ENCODE assay signal across 8 cellular contexts in genomic region chr3:186772281-186772885, GRCh38. TPM values are rescaled to one million over a fixed set of nuclear protein-coding genes. Genes with fewer than 3 reads are reported as not detected.
DNase-seq lines count a peak whose midpoint lies in the region; ATAC-seq and TF ChIP-seq lines count a peak whose summit lies in the region.

No MANE protein-coding gene starts in this region.

- ATAC-seq in HG03095 (IDR thresholded peaks at IDR 0.05; ENCODE audit: unreplicated experiment) (peak; percentile 27), foreskin keratinocyte (no peak)
- ATAC-seq in activated naive CD8-positive, alpha-beta T cell treated with anti-CD3 and anti-CD28 coated beads, Interleukin-2, amount 50 U/mL, for 24 hours: peak; percentile 17

- H3K9me3 ChIP-seq in liver (ENCODE audit: control insufficient read depth in 4 of 4, low read length in 3 of 4): no peaks in the 10 kb centered on the region
- H3K9me3 ChIP-seq in thymus (ENCODE audit: control insufficient read depth): no peaks in the 10 kb centered on the region

- H3K9ac ChIP-seq in liver (ENCODE audit: low read depth in 1 of 2, low read length in 2 of 2): peak overlapping the region; percentile 15 to 42

- no peak for TF ChIP-seq CTCF in liver (IDR thresholded peaks at IDR 0.05; ENCODE audit: low read depth, low read length, missing input control)
- TF ChIP-seq CTCF in foreskin keratinocyte (conservative IDR thresholded peaks at IDR 0.05): no peak

- H3K27ac ChIP-seq in liver (ENCODE audit: low read depth in 1 of 2, low read length in 2 of 2) (peak overlapping the region in 1 of 2 donors; percentile 47), thymus (ENCODE audit: low read depth) (peak overlapping the region; percentile 74), foreskin keratinocyte (no peak overlapping the region)

- H3K4me1 Mint-ChIP-seq in activated naive CD8-positive, alpha-beta T cell treated with anti-CD3 and anti-CD28 coated beads, Interleukin-2, amount 50 U/mL, for 24 hours: peaks cover 18% of the 10 kb centered on the region

- H3K4me3 Mint-ChIP-seq in activated naive CD8-positive, alpha-beta T cell treated with anti-CD3 and anti-CD28 coated beads, Interleukin-2, amount 50 U/mL, for 24 hours: peak overlapping the region; percentile 92

- H3K4me3 ChIP-seq in liver (ENCODE audit: low read depth in 1 of 3, low read length in 3 of 3): peak overlapping the region; percentile 47 to 49 (median 47)
- H3K4me3 ChIP-seq in thymus (ENCODE audit: low read length): peak overlapping the region; percentile 59

- H3K27me3 Mint-ChIP-seq in activated naive CD8-positive, alpha-beta T cell treated with anti-CD3 and anti-CD28 coated beads, Interleukin-2, amount 50 U/mL, for 24 hours: no peaks in the 10 kb centered on the region

- TF ChIP-seq RAD21 in liver (IDR thresholded peaks at IDR 0.05): no peak

- WGBS in liver: 17% methylated on average over 35 of the region's 35 CpGs
- WGBS in thymus: 5% methylated on average over 35 of the region's 35 CpGs

- H3K36me3 Mint-ChIP-seq in activated naive CD8-positive, alpha-beta T cell treated with anti-CD3 and anti-CD28 coated beads, Interleukin-2, amount 50 U/mL, for 24 hours (ENCODE audit: low read depth): no peaks in the 10 kb centered on the region

- H3K27me3 ChIP-seq in liver (ENCODE audit: control insufficient read depth in 4 of 4, insufficient read depth in 4 of 4, low read length in 3 of 4): no peaks in the 10 kb centered on the region
- peaks cover 2% of the 10 kb centered on the region for H3K27me3 ChIP-seq in thymus (ENCODE audit: control insufficient read depth, insufficient read depth)
- no peaks in the 10 kb centered on the region for H3K27me3 ChIP-seq in foreskin keratinocyte

- no peaks in the 10 kb centered on the region for H3K9me3 Mint-ChIP-seq in activated naive CD8-positive, alpha-beta T cell treated with anti-CD3 and anti-CD28 coated beads, Interleukin-2, amount 50 U/mL, for 24 hours

- peaks cover 0 to 5% (median 2%) of the 10 kb centered on the region in 4 donors for H3K4me1 ChIP-seq in liver (ENCODE audit: control insufficient read depth in 4 of 4, insufficient read depth in 4 of 4, low read length in 3 of 4)
- H3K4me1 ChIP-seq in thymus (ENCODE audit: control insufficient read depth, insufficient read depth, low read length): peaks cover 7% of the 10 kb centered on the region
- H3K4me1 ChIP-seq in foreskin keratinocyte: peaks cover 4% of the 10 kb centered on the region

- H3K27ac Mint-ChIP-seq in activated naive CD8-positive, alpha-beta T cell treated with anti-CD3 and anti-CD28 coated beads, Interleukin-2, amount 50 U/mL, for 24 hours: peak overlapping the region; percentile 96

- DNase-seq in stimulated activated CD4-positive, alpha-beta T cell treated with anti-CD3 and anti-CD28 coated beads, Interleukin-4, amount 100 ng/mL, for 1 hour: peak; percentile 10
- no peak for DNase-seq in stimulated activated CD4-positive, alpha-beta T cell treated with anti-CD3 and anti-CD28 coated beads, Interleukin-2, amount 100 ng/mL, for 48 hours
- DNase-seq in activated naive CD8-positive, alpha-beta T cell treated with anti-CD3 and anti-CD28 coated beads, Interleukin-2, amount 50 U/mL, for 24 hours: peak; percentile 35
- DNase-seq in foreskin keratinocyte: no peak
- no peak for DNase-seq in NCI-H1048 (lab: John Stamatoyannopoulos, UW)

- no peaks in the 10 kb centered on the region for H3K36me3 ChIP-seq in liver (ENCODE audit: control insufficient read depth in 4 of 4, insufficient read depth in 3 of 4, low read depth in 1 of 4, low read length in 3 of 4)
- H3K36me3 ChIP-seq in thymus (ENCODE audit: control insufficient read depth, insufficient read depth): no peaks in the 10 kb centered on the region

TF ChIP-seq in liver, 16 proteins besides CTCF, POLR2A, EP300 and RAD21:
- TF ChIP-seq, protein P1, sequence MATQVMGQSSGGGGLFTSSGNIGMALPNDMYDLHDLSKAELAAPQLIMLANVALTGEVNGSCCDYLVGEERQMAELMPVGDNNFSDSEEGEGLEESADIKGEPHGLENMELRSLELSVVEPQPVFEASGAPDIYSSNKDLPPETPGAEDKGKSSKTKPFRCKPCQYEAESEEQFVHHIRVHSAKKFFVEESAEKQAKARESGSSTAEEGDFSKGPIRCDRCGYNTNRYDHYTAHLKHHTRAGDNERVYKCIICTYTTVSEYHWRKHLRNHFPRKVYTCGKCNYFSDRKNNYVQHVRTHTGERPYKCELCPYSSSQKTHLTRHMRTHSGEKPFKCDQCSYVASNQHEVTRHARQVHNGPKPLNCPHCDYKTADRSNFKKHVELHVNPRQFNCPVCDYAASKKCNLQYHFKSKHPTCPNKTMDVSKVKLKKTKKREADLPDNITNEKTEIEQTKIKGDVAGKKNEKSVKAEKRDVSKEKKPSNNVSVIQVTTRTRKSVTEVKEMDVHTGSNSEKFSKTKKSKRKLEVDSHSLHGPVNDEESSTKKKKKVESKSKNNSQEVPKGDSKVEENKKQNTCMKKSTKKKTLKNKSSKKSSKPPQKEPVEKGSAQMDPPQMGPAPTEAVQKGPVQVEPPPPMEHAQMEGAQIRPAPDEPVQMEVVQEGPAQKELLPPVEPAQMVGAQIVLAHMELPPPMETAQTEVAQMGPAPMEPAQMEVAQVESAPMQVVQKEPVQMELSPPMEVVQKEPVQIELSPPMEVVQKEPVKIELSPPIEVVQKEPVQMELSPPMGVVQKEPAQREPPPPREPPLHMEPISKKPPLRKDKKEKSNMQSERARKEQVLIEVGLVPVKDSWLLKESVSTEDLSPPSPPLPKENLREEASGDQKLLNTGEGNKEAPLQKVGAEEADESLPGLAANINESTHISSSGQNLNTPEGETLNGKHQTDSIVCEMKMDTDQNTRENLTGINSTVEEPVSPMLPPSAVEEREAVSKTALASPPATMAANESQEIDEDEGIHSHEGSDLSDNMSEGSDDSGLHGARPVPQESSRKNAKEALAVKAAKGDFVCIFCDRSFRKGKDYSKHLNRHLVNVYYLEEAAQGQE (IDR thresholded peaks at IDR 0.05): no peak
- peak in 1 of 2 donors; percentile 37 for TF ChIP-seq GABPA (IDR thresholded peaks at IDR 0.05 in 1 of 2, conservative IDR thresholded peaks at IDR 0.05 in 1 of 2)
- TF ChIP-seq JUND (IDR thresholded peaks at IDR 0.05): no peak
- TF ChIP-seq YY1 (IDR thresholded peaks at IDR 0.05): peak; percentile 55
- TF ChIP-seq, protein P2, sequence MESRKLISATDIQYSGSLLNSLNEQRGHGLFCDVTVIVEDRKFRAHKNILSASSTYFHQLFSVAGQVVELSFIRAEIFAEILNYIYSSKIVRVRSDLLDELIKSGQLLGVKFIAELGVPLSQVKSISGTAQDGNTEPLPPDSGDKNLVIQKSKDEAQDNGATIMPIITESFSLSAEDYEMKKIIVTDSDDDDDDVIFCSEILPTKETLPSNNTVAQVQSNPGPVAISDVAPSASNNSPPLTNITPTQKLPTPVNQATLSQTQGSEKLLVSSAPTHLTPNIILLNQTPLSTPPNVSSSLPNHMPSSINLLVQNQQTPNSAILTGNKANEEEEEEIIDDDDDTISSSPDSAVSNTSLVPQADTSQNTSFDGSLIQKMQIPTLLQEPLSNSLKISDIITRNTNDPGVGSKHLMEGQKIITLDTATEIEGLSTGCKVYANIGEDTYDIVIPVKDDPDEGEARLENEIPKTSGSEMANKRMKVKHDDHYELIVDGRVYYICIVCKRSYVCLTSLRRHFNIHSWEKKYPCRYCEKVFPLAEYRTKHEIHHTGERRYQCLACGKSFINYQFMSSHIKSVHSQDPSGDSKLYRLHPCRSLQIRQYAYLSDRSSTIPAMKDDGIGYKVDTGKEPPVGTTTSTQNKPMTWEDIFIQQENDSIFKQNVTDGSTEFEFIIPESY (IDR thresholded peaks at IDR 0.05): no peak
- TF ChIP-seq, protein P3, sequence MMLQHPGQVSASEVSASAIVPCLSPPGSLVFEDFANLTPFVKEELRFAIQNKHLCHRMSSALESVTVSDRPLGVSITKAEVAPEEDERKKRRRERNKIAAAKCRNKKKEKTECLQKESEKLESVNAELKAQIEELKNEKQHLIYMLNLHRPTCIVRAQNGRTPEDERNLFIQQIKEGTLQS (IDR thresholded peaks at IDR 0.05): no peak
- TF ChIP-seq HNF4G (IDR thresholded peaks at IDR 0.05): no peak
- TF ChIP-seq EGR1 (IDR thresholded peaks at IDR 0.05; ENCODE audit: low read depth in 2 of 2): no peak
- TF ChIP-seq HNF4A (conservative IDR thresholded peaks at IDR 0.05): no peak
- no peak for TF ChIP-seq FOXA2 (IDR thresholded peaks at IDR 0.05)
- no peak for TF ChIP-seq TAF1 (conservative IDR thresholded peaks at IDR 0.05)
- TF ChIP-seq FOXA1 (IDR thresholded peaks at IDR 0.05): no peak
- TF ChIP-seq RXRA (IDR thresholded peaks at IDR 0.05): no peak
- TF ChIP-seq NR2F2 (IDR thresholded peaks at IDR 0.05): peak; percentile 74
- TF ChIP-seq, protein P4, sequence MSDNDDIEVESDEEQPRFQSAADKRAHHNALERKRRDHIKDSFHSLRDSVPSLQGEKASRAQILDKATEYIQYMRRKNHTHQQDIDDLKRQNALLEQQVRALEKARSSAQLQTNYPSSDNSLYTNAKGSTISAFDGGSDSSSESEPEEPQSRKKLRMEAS (IDR thresholded peaks at IDR 0.05): no peak
- TF ChIP-seq SP1 (IDR thresholded peaks at IDR 0.05): no peak

RNA-seq across cellular contexts. Expression of gene EIF4A2, which starts 11.0 kb away (rescaled TPM):
- total RNA-seq in liver: 100 to 1,000 TPM; 255 to 373 TPM
- 10 to 100 TPM; 81.4 to 89.9 TPM for polyA plus RNA-seq in liver
- polyA plus RNA-seq in thymus: 595 TPM
- total RNA-seq in foreskin keratinocyte: 247 and 274 TPM in 2 replicates
- polyA plus RNA-seq in foreskin keratinocyte: 137 and 167 TPM in 2 replicates

RNA-seq across cellular contexts. Expression of gene RFC4, which starts 33.9 kb away (rescaled TPM):
- total RNA-seq in liver (10 to 100 TPM in 1 of 2 donors, 1 to 10 TPM in 1; 6.4 to 27.3 TPM), foreskin keratinocyte (68.2 and 71.5 TPM in 2 replicates)
- polyA plus RNA-seq in liver (1 to 10 TPM; 4.6 to 6.2 TPM), thymus (28.2 TPM), foreskin keratinocyte (50.2 and 61.0 TPM in 2 replicates)

RNA-seq across cellular contexts. Expression of gene KNG1, which starts 55.2 kb away (rescaled TPM):
- 100 to 1,000 TPM; 605 to 918 TPM for total RNA-seq in liver
- 100 to 1,000 TPM; 647 to 785 TPM for polyA plus RNA-seq in liver
- polyA plus RNA-seq in thymus: 0.30 TPM
- not detected in 2 replicates for total RNA-seq in foreskin keratinocyte
- not detected in 2 replicates for polyA plus RNA-seq in foreskin keratinocyte

Comparison
In these comparisons a context has a peak if more than half of its experiments do, and no peak if none do; other contexts are left out.
1. DNase-seq: peak in stimulated activated CD4-positive, alpha-beta T cell treated with anti-CD3 and anti-CD28 coated beads, Interleukin-4, amount 100 ng/mL, for 1 hour (single experiment) and activated naive CD8-positive, alpha-beta T cell treated with anti-CD3 and anti-CD28 coated beads, Interleukin-2, amount 50 U/mL, for 24 hours (single experiment); none in stimulated activated CD4-positive, alpha-beta T cell treated with anti-CD3 and anti-CD28 coated beads, Interleukin-2, amount 100 ng/mL, for 48 hours (0 of 2), foreskin keratinocyte (0 of 2) and NCI-H1048 (single experiment).
2. RNA of gene KNG1, which starts 55.2 kb away (polyA plus RNA-seq): 647 to 785 TPM in liver; 0.30 TPM in thymus (single experiment) and not detected in foreskin keratinocyte; every median in the first group is over 100 times any median in the second.